ENCODE assay signal across 9 cellular contexts in the genomic region with DNA sequence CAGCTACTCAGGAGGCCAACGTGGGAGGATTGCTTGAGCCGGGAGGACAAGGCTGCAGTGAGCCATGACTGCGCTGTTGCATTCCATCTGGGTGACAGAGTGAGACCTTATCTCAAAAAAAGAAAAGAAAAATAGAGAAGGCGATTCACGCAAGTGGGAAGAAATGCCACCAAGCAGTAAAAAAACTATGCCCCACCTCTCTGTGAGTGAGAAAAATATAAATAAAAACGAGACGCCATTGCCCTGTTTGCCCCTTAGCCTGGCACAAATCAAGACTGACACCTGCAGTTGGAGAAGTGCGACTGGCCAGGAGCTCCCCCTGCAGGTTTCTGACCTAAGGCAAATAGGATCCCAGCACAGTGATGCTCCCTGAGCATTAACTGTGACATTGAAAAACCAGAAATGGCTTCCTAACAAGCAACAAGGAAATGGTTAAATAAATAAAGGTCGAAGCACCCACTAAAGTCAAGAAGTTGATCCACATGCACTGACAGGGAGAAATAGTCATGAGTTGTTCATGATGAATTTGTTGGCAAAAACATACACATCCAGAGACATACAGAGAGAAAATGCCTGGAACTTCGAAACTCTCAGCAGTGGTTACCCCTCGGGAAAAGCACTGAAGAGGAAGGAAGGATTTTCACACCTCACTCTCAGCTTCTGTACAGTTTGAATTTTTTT. TPM values are rescaled to one million over a fixed set of nuclear protein-coding genes. Genes with fewer than 3 reads are reported as not detected.
DNase-seq lines count a peak whose midpoint lies in the region; ATAC-seq and TF ChIP-seq lines count a peak whose summit lies in the region.
"Had no signal": no experiment of that assay in that cellular context is flagged by ENCODE, and none has a peak within 500 bp of the region (broad histone marks: within the 10 kb centered on the region; RNA-seq: fewer than 3 reads in every experiment).

No MANE protein-coding gene starts in this region.

- H3K79me2 ChIP-seq in mammary epithelial cell (ENCODE audit: insufficient read depth, low read length) (no peaks in the 10 kb centered on the region), parathyroid adenoma (no peaks in the 10 kb centered on the region)

- H3K27ac ChIP-seq in mammary epithelial cell (ENCODE audit: insufficient read depth, low read depth, low read length) (no peak overlapping the region), parathyroid adenoma (no peak overlapping the region)

- DNase-seq in Right ventricle myocardium superior (no peak), left cardiac atrium (no peak), NCI-H1092 (lab: John Stamatoyannopoulos, UW) (peak; percentile 22), mammary epithelial cell (no peak)
- DNase-seq: activated T-cell treated with anti-CD3 and anti-CD28 coated beads, Interleukin-2, amount 50 U/mL, for 4 hours had no signal

- H3K9me3 ChIP-seq in mammary epithelial cell (replicated peaks; ENCODE audit: insufficient read depth, low read length) (no peaks in the 10 kb centered on the region), parathyroid adenoma (ENCODE audit: control insufficient read depth, low read length) (no peaks in the 10 kb centered on the region)

- ATAC-seq in Right ventricle myocardium superior (ENCODE audit: poor library complexity) (peak; percentile 60), left cardiac atrium (no peak), GM21723 (IDR thresholded peaks at IDR 0.05; ENCODE audit: unreplicated experiment) (no peak), HG03521 (IDR thresholded peaks at IDR 0.05; ENCODE audit: unreplicated experiment) (no peak)
- ATAC-seq in activated CD4-positive, CD25-positive, alpha-beta regulatory T cell treated with anti-CD3 and anti-CD28 coated beads, Interleukin-2, amount 50 U/mL, for 24 hours, result no peak

- H3K9ac ChIP-seq in mammary epithelial cell (ENCODE audit: insufficient read depth, low read length) (no peak overlapping the region), parathyroid adenoma (no peak overlapping the region)

- H2AFZ ChIP-seq in mammary epithelial cell (ENCODE audit: low read depth, low read length) (no peak overlapping the region), parathyroid adenoma (peak overlapping the region; percentile 57)

- WGBS in mammary epithelial cell (ENCODE audit: low coverage, missing lambda C conversion rate), result 33% methylated on average over 11 of the region's 11 CpGs

- H3K36me3 ChIP-seq in mammary epithelial cell (ENCODE audit: insufficient read depth, low read length) (no peaks in the 10 kb centered on the region), parathyroid adenoma (ENCODE audit: control insufficient read depth, insufficient read depth, low read length) (no peaks in the 10 kb centered on the region)

- BruUV-seq in mammary epithelial cell (replicated peaks; lab: Mats Ljungman, UMichigan), result no TSS peak

- H3K4me3 ChIP-seq in mammary epithelial cell (replicated peaks in 1 of 3; ENCODE audit: insufficient read depth in 1 of 3, low read depth in 2 of 3, low read length in 3 of 3), result no peak overlapping the region
- H3K4me3 ChIP-seq in parathyroid adenoma (ENCODE audit: low read depth, low read length), result no peak overlapping the region

- H4K20me1 ChIP-seq in mammary epithelial cell (ENCODE audit: insufficient read depth, low read length), result no peaks in the 10 kb centered on the region

- H3K4me1 ChIP-seq in mammary epithelial cell (ENCODE audit: insufficient read depth, low read length), result no peaks in the 10 kb centered on the region
- H3K4me1 ChIP-seq in parathyroid adenoma, result no peaks in the 10 kb centered on the region

- dilution Hi-C loops in mammary epithelial cell (cut with HindIII; ENCODE audit: low sequenced_read_pairs), result no loop called here

- H3K4me2 ChIP-seq in mammary epithelial cell (ENCODE audit: insufficient read depth, low read depth, low read length) (no peak overlapping the region), parathyroid adenoma (ENCODE audit: low read length) (no peak overlapping the region)

- CTCF ChIA-PET in mammary epithelial cell (lab: Charles Lee; ENCODE audit: low non-redundant PET), result interaction anchor here (0.5 kb wide), 1 partner anchor 683 kb away, joined by 3 read pairs; no protein-coding TSS in a partner anchor

- intact Hi-C loops in Right ventricle myocardium superior (cut with DNase I), result no loop called here
- intact Hi-C loops in left cardiac atrium (cut with DNase I), result no loop called here
- intact Hi-C loops in mammary epithelial cell (cut with micrococcal nuclease), result loop anchor here (1.0 kb wide), 1 partner anchor 60 kb away; no protein-coding TSS in a partner anchor

- in situ Hi-C loops in mammary epithelial cell (cut with MboI; ENCODE audit: low sequenced_read_pairs in 2 of 2), result no loop called here

- TF ChIP-seq CTCF in mammary epithelial cell (conservative IDR thresholded peaks at IDR 0.05 in 1 of 2, IDR thresholded peaks at IDR 0.05 in 1 of 2; ENCODE audit: extremely low read depth in 1 of 2, insufficient read depth in 1 of 2, low read depth in 1 of 2, low read length in 2 of 2), result peak; percentile 35 to 78
- peak; percentile 44 for TF ChIP-seq CTCF in parathyroid adenoma (IDR thresholded peaks at IDR 0.05)

- H3K27me3 ChIP-seq in mammary epithelial cell (ENCODE audit: insufficient read depth, low read length) (no peaks in the 10 kb centered on the region), parathyroid adenoma (ENCODE audit: control insufficient read depth, insufficient read depth, low read length) (no peaks in the 10 kb centered on the region)

RNA-seq across cellular contexts. Expression of gene GSC, which starts 21.1 kb away (rescaled TPM):
- 0.24 TPM for total RNA-seq in Right ventricle myocardium superior
- under 1 TPM; 0.39 to 0.71 TPM for total RNA-seq in left cardiac atrium
- total RNA-seq in mammary epithelial cell, result under 1 TPM in 1 of 2 donors, not detected in 1; 0.17 TPM
- 0.05 TPM for polyA plus RNA-seq in mammary epithelial cell
- polyA minus RNA-seq in mammary epithelial cell, result not detected
- total RNA-seq: activated T-cell treated with anti-CD3 and anti-CD28 coated beads, Interleukin-2, amount 50 U/mL, for 4 hours had no signal
